1 cellular context compared by ENCODE assay signal in the genomic region with DNA sequence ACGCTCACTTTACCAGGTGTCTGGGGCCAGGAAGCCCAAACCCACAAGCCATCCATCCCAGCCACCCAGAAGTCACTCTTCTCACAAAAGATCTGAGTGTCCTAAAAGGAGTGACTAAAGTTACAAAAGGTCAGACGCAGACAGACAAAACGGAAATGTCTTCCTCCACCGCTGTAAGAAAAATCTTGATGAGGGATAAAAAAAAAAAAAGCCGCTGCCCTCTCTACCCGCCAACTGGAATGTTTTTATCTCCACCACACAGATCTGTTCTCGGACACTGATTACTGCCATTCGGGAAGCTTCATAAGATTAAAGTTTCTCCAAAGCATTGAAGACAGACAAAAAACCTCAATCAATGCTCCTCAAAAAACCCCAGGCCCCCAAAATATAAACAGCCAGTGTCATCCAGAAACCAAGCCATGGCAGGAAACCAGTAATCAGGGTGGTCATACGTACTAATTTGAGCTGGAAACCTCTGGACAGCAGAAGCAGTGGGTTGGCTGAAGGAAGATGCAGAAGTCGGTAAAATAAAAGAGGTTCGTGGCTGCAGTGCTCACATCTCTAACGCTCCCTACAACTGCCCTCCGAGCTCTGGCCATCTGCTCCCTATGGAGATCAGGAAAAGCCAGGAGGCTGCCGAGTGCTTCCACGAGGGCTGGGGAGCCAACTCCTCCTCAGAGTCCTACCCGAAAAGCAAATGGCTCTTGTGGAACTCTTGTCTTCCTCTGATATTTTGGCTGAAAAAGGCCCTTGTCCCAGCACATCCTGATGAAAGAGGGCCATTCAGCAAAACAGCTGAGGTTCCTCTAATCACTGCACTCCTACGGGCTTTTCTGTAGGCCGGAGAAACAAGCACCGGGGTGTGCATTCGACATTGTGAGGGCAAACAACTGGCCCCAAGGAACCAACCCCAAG.
A peak's percentile ranks its signal among the peaks of the same experiment; 100 is the strongest.
TF ChIP-seq lines count a peak whose summit lies in the region.

No MANE protein-coding gene starts in this region.

TF ChIP-seq in endothelial cell of umbilical vein, 7 proteins besides CTCF, POLR2A, EP300 and RAD21:
- TF ChIP-seq, protein P1, sequence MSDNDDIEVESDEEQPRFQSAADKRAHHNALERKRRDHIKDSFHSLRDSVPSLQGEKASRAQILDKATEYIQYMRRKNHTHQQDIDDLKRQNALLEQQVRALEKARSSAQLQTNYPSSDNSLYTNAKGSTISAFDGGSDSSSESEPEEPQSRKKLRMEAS (IDR thresholded peaks at IDR 0.05; ENCODE audit: insufficient read depth, insufficient read length): no peak
- TF ChIP-seq POLR2AphosphoS5 (IDR thresholded peaks at IDR 0.05; ENCODE audit: insufficient read depth, low read depth, low read length): peak; percentile 2
